ENCODE assay signal across 1 cellular context in genomic region chr1:158728510-158729225, GRCh38.
TF ChIP-seq lines count a peak whose summit lies in the region.

No MANE protein-coding gene starts in this region.

TF ChIP-seq in K562, 482 proteins besides CTCF, POLR2A, EP300 and RAD21 (continues in another document):
- no peak for TF ChIP-seq ZNF232 (CRISPR knock-in tag; IDR thresholded peaks at IDR 0.05)
- peak; percentile 58; the same call in 1 of the 2 replicates for TF ChIP-seq MTA1 (IDR thresholded peaks at IDR 0.05; ENCODE audit: borderline replicate concordance)
- TF ChIP-seq MTF1 (CRISPR knock-in tag; IDR thresholded peaks at IDR 0.05; ENCODE audit: borderline replicate concordance): no peak
- peak; percentile 76; the same call in 1 of the 2 replicates for TF ChIP-seq RREB1 (CRISPR knock-in tag; IDR thresholded peaks at IDR 0.05)
- peak in 1 of 2 experiments; percentile 17; a peak in 1 of 4 replicates for TF ChIP-seq KDM1A (IDR thresholded peaks at IDR 0.05)
- peak; percentile 32; the same call in 1 of the 2 replicates for TF ChIP-seq LEF1 (IDR thresholded peaks at IDR 0.05)
- no peak for TF ChIP-seq ZNF830 (CRISPR knock-in tag; IDR thresholded peaks at IDR 0.05)
- no peak for TF ChIP-seq ILK (tag; IDR thresholded peaks at IDR 0.05; ENCODE audit: borderline replicate concordance, low read depth)
- no peak for TF ChIP-seq CCNT2 (IDR thresholded peaks at IDR 0.05; ENCODE audit: borderline replicate concordance, extremely low read depth, insufficient read length, low read depth, low read length)
- TF ChIP-seq NR2C2 (CRISPR knock-in tag; IDR thresholded peaks at IDR 0.05): no peak
- 0 out of 2 replicates have a peak, but pooled peaks have one; percentile 21 for TF ChIP-seq NR2C2 (tag; IDR thresholded peaks at IDR 0.05)
- TF ChIP-seq CXXC5 (CRISPR knock-in tag; IDR thresholded peaks at IDR 0.05): peak; percentile 33; the same call in 1 of the 2 replicates
- TF ChIP-seq CEBPG (CRISPR knock-in tag; IDR thresholded peaks at IDR 0.05): no peak
- peak in 1 of 2 experiments; percentile 39; a peak in 1 of 4 replicates for TF ChIP-seq CEBPG (tag; conservative IDR thresholded peaks at IDR 0.05 in 1 of 2, IDR thresholded peaks at IDR 0.05 in 1 of 2)
- no peak for TF ChIP-seq RFX7 (CRISPR knock-in tag; IDR thresholded peaks at IDR 0.05)
- TF ChIP-seq DPF2 (IDR thresholded peaks at IDR 0.05): peak; percentile 77
- no peak for TF ChIP-seq BHLHE40 (IDR thresholded peaks at IDR 0.05; ENCODE audit: low read length)
- no peak for TF ChIP-seq ZNF146 (CRISPR knock-in tag; IDR thresholded peaks at IDR 0.05; ENCODE audit: unreplicated experiment)
- TF ChIP-seq POLR2G (IDR thresholded peaks at IDR 0.05; ENCODE audit: low read depth, low read length): no peak
- TF ChIP-seq CHD1 (IDR thresholded peaks at IDR 0.05; ENCODE audit: low read length): no peak
- peak; percentile 5; the same call in 1 of the 2 replicates for TF ChIP-seq JUND (IDR thresholded peaks at IDR 0.05; ENCODE audit: borderline replicate concordance, low read depth, low read length)
- no peak for TF ChIP-seq JUND (tag; IDR thresholded peaks at IDR 0.05; ENCODE audit: borderline replicate concordance, low read depth, low read length)
- no peak for TF ChIP-seq HCFC1 (IDR thresholded peaks at IDR 0.05; ENCODE audit: low read depth, low read length)
- no peak for TF ChIP-seq ZNF384 (IDR thresholded peaks at IDR 0.05; ENCODE audit: low read depth, low read length)
- no peak for TF ChIP-seq CSDE1 (IDR thresholded peaks at IDR 0.05)
- TF ChIP-seq NFE2 (IDR thresholded peaks at IDR 0.05; ENCODE audit: low read depth): peak; percentile 32; the same call in 1 of the 2 replicates
- TF ChIP-seq AFF1 (IDR thresholded peaks at IDR 0.05; ENCODE audit: low read depth in 1 of 2, partially characterized antibody in 2 of 2): no peak
- peak; percentile 38; the same call in 1 of the 2 replicates for TF ChIP-seq PKNOX1 (IDR thresholded peaks at IDR 0.05)
- no peak for TF ChIP-seq MEF2D (tag; conservative IDR thresholded peaks at IDR 0.05; ENCODE audit: low read depth)
- no peak for TF ChIP-seq HSF4 (CRISPR knock-in tag; IDR thresholded peaks at IDR 0.05; ENCODE audit: borderline replicate concordance)
- peak; percentile 69; the same call in 1 of the 2 replicates for TF ChIP-seq SMARCE1 (IDR thresholded peaks at IDR 0.05)
- peak; percentile 68 for TF ChIP-seq SMARCA4 (IDR thresholded peaks at IDR 0.05)
- peak; percentile 36; the same call in 1 of the 2 replicates for TF ChIP-seq HDAC2 (IDR thresholded peaks at IDR 0.05)
- TF ChIP-seq ZFP1 (CRISPR knock-in tag; IDR thresholded peaks at IDR 0.05): no peak
- TF ChIP-seq RCOR1 (IDR thresholded peaks at IDR 0.05; ENCODE audit: borderline replicate concordance in 1 of 2, low read depth in 2 of 2, low read length in 2 of 2): peak in 1 of 2 experiments; percentile 41; a peak in 1 of 4 replicates
- no peak for TF ChIP-seq ZNF780A (CRISPR knock-in tag; IDR thresholded peaks at IDR 0.05)
- no peak for TF ChIP-seq CREM (IDR thresholded peaks at IDR 0.05; ENCODE audit: low read depth)
- no peak for TF ChIP-seq ZSCAN29 (IDR thresholded peaks at IDR 0.05)
- no peak for TF ChIP-seq SMC3 (conservative IDR thresholded peaks at IDR 0.05; ENCODE audit: insufficient read depth, low read depth, low read length)
- TF ChIP-seq ADNP (tag; IDR thresholded peaks at IDR 0.05): no peak
- no peak for TF ChIP-seq USF1 (CRISPR knock-in tag; IDR thresholded peaks at IDR 0.05)
- TF ChIP-seq MNT (conservative IDR thresholded peaks at IDR 0.05): 0 out of 4 replicates have a peak, but pooled peaks of 1 of the 2 experiments have one; percentile 6
- TF ChIP-seq FOXJ2 (tag; IDR thresholded peaks at IDR 0.05): 0 out of 2 replicates have a peak, but pooled peaks have one; percentile 25
- no peak for TF ChIP-seq GATAD2A (IDR thresholded peaks at IDR 0.05)
- peak; percentile 98 for TF ChIP-seq RBM25 (IDR thresholded peaks at IDR 0.05; ENCODE audit: low read depth, low read length, severe bottlenecking)
- TF ChIP-seq ZNF436 (CRISPR knock-in tag; IDR thresholded peaks at IDR 0.05): no peak
- TF ChIP-seq THRA (IDR thresholded peaks at IDR 0.05): no peak
- TF ChIP-seq ZC3H11A (IDR thresholded peaks at IDR 0.05; ENCODE audit: low read depth, low read length): no peak
- peak; percentile 29; the same call in 1 of the 2 replicates for TF ChIP-seq ATF3 (IDR thresholded peaks at IDR 0.05)
- TF ChIP-seq ATF3 (CRISPR knock-in tag; conservative IDR thresholded peaks at IDR 0.05): no peak
- no peak for TF ChIP-seq KLF13 (tag; IDR thresholded peaks at IDR 0.05; ENCODE audit: borderline replicate concordance, low read depth)
- peak; percentile 46 for TF ChIP-seq ETV1 (tag; conservative IDR thresholded peaks at IDR 0.05; ENCODE audit: low read depth)
- TF ChIP-seq CTBP1 (IDR thresholded peaks at IDR 0.05; ENCODE audit: borderline replicate concordance): 0 out of 2 replicates have a peak, but pooled peaks have one; percentile 22
